1 cellular context compared by ENCODE assay signal in genomic region chr6:68657374-68657773, GRCh38.
TF ChIP-seq lines count a peak whose summit lies in the region.

No MANE protein-coding gene starts in this region.

TF ChIP-seq in K562, 482 proteins besides CTCF, POLR2A, EP300 and RAD21:
- TF ChIP-seq ZBTB11 (CRISPR knock-in tag; IDR thresholded peaks at IDR 0.05): 0 out of 6 replicates have a peak, but pooled peaks of 1 of the 3 experiments have one; percentile 29
- peak; percentile 39; the same call in 1 of the 2 replicates for TF ChIP-seq DPF2 (IDR thresholded peaks at IDR 0.05)
- TF ChIP-seq MAFG (tag; conservative IDR thresholded peaks at IDR 0.05): peak; percentile 88
- no peak for TF ChIP-seq RFX5 (IDR thresholded peaks at IDR 0.05; ENCODE audit: low read depth, low read length)
- no peak for TF ChIP-seq TRIM24 (IDR thresholded peaks at IDR 0.05)
- TF ChIP-seq ATF2 (CRISPR knock-in tag; IDR thresholded peaks at IDR 0.05): no peak
- no peak for TF ChIP-seq FIP1L1 (IDR thresholded peaks at IDR 0.05; ENCODE audit: low read depth, low read length, poor library complexity, severe bottlenecking)
- no peak for TF ChIP-seq TFE3 (CRISPR knock-in tag; IDR thresholded peaks at IDR 0.05)
- no peak for TF ChIP-seq ZNF512 (tag; IDR thresholded peaks at IDR 0.05)
- TF ChIP-seq ELF4 (CRISPR knock-in tag; IDR thresholded peaks at IDR 0.05): no peak
- peak; percentile 32 for TF ChIP-seq BRD9 (IDR thresholded peaks at IDR 0.05; ENCODE audit: low read depth, partially characterized antibody)
- peak; percentile 97 for TF ChIP-seq ZNF316 (IDR thresholded peaks at IDR 0.05)
- no peak for TF ChIP-seq CCNT2 (IDR thresholded peaks at IDR 0.05; ENCODE audit: borderline replicate concordance, extremely low read depth, insufficient read length, low read depth, low read length)
- TF ChIP-seq BACH1 (tag; IDR thresholded peaks at IDR 0.05): peak; percentile 64; the same call in 1 of the 2 replicates
- 0 out of 2 replicates have a peak, but pooled peaks have one; percentile 10 for TF ChIP-seq ARID1B (IDR thresholded peaks at IDR 0.05)
- peak; percentile 72 for TF ChIP-seq DACH1 (IDR thresholded peaks at IDR 0.05; ENCODE audit: partially characterized antibody)
- peak; percentile 73; the same call in 1 of the 2 replicates for TF ChIP-seq MAFK (IDR thresholded peaks at IDR 0.05; ENCODE audit: low read length)
- no peak for TF ChIP-seq ETS1 (conservative IDR thresholded peaks at IDR 0.05; ENCODE audit: control insufficient read depth, low read depth, low read length)
- no peak for TF ChIP-seq CBX3 (IDR thresholded peaks at IDR 0.05; ENCODE audit: borderline replicate concordance in 1 of 2, low read length in 2 of 2)
- TF ChIP-seq ZNF76 (CRISPR knock-in tag; IDR thresholded peaks at IDR 0.05; ENCODE audit: borderline replicate concordance): no peak
- no peak for TF ChIP-seq GABPA (tag; conservative IDR thresholded peaks at IDR 0.05; ENCODE audit: low read depth)
- TF ChIP-seq C11orf30 (IDR thresholded peaks at IDR 0.05; ENCODE audit: low read depth): peak; percentile 91
- TF ChIP-seq NFE2L1 (tag; IDR thresholded peaks at IDR 0.05; ENCODE audit: borderline replicate concordance, low read depth): peak; percentile 47; the same call in 1 of the 2 replicates
- peak; percentile 87 for TF ChIP-seq NFE2 (IDR thresholded peaks at IDR 0.05; ENCODE audit: low read depth)
- no peak for TF ChIP-seq ATF4 (CRISPR knock-in tag; IDR thresholded peaks at IDR 0.05)
- peak; percentile 78 for TF ChIP-seq MAFF (IDR thresholded peaks at IDR 0.05; ENCODE audit: low read length)
TF ChIP-seq in K562: peak in this region for 13.
